In genomic region chr3:21220944-21221343, GRCh38 we compare ENCODE assay signal across 23 cellular contexts.
"Had no signal": no experiment of that assay in that cellular context is flagged by ENCODE, and none has a peak within 500 bp of the region (broad histone marks: within the 10 kb centered on the region; RNA-seq: fewer than 3 reads in every experiment).

No MANE protein-coding gene starts in this region.

- H3K27me3 Mint-ChIP-seq: naive thymus-derived CD4-positive, alpha-beta T cell had no signal

- H3K27ac ChIP-seq: coronary artery, dorsolateral prefrontal cortex, esophagus muscularis mucosa, gastrocnemius medialis, heart right ventricle, left lung, lower lobe of right lung had no signal

- H3K9me3 ChIP-seq: gastrocnemius medialis, lower lobe of right lung had no signal

- H3K4me1 Mint-ChIP-seq: naive thymus-derived CD4-positive, alpha-beta T cell had no signal

- H3K4me1 ChIP-seq: esophagus muscularis mucosa, gastrocnemius medialis, left lung, lower lobe of right lung had no signal

- H3K36me3 ChIP-seq: esophagus muscularis mucosa, gastrocnemius medialis, heart right ventricle, left lung, lower lobe of right lung had no signal

- ATAC-seq: gastrocnemius medialis; heart right ventricle; left cardiac atrium; left lung; left ventricle myocardium superior; lower lobe of right lung; naive thymus-derived CD4-positive, alpha-beta T cell had no signal

- FAIRE-seq: colon, endothelial cell of umbilical vein, islet of Langerhans, keratinocyte had no signal

- H3K4me3 ChIP-seq: coronary artery, dorsolateral prefrontal cortex, esophagus muscularis mucosa, gastrocnemius medialis, heart right ventricle, left lung, lower lobe of right lung had no signal

- H3K36me3 Mint-ChIP-seq: naive thymus-derived CD4-positive, alpha-beta T cell had no signal

- H3K27me3 ChIP-seq: dorsolateral prefrontal cortex, esophagus muscularis mucosa, gastrocnemius medialis, heart right ventricle, left lung had no signal

- H3K27ac Mint-ChIP-seq: naive thymus-derived CD4-positive, alpha-beta T cell had no signal

- DNase-seq: dermis blood vessel endothelial cell; dorsolateral prefrontal cortex; effector CD4-positive, alpha-beta T cell; effector memory CD4-positive, alpha-beta T cell; foreskin melanocyte; gastrocnemius medialis; glutamatergic neuron; head of caudate nucleus; heart right ventricle; hippocampal formation; left cardiac atrium; left lung; left ventricle myocardium superior; lower lobe of right lung; mesenchymal stem cell; midbrain; naive thymus-derived CD4-positive, alpha-beta T cell had no signal

- H3K4me3 Mint-ChIP-seq: naive thymus-derived CD4-positive, alpha-beta T cell had no signal
